Comparison of ENCODE assay signal across 9 cellular contexts in genomic region chr17:17280613-17281549, GRCh38.
DNase-seq lines count a peak whose midpoint lies in the region; ATAC-seq, FAIRE-seq and TF ChIP-seq lines count a peak whose summit lies in the region.
"Had no signal": no experiment of that assay in that cellular context is flagged by ENCODE, and none has a peak within 500 bp of the region (broad histone marks: within the 10 kb centered on the region; RNA-seq: fewer than 3 reads in every experiment).

COPS3 (minus strand) TSS chr17:17281246; CDS start chr17:17281186, 60 bp downstream.

- peaks cover 28% of the 10 kb centered on the region for H3K36me3 Mint-ChIP-seq in central memory CD8-positive, alpha-beta T cell (ENCODE audit: insufficient read depth)

- no peaks in the 10 kb centered on the region for H3K27me3 Mint-ChIP-seq in central memory CD8-positive, alpha-beta T cell

- FAIRE-seq in islet of Langerhans (lab: Jason Lieb, UNC): peak; percentile 95
- FAIRE-seq: colon had no signal

- peak within 1 kb of the TSS; percentile 92 for H3K4me3 Mint-ChIP-seq in central memory CD8-positive, alpha-beta T cell

- H3K4me1 Mint-ChIP-seq in central memory CD8-positive, alpha-beta T cell: peaks cover 26% of the 10 kb centered on the region

- H3K27ac Mint-ChIP-seq in central memory CD8-positive, alpha-beta T cell (ENCODE audit: low read depth): peak within 1 kb of the TSS; percentile 92

- ATAC-seq in GM19025 (IDR thresholded peaks at IDR 0.05; ENCODE audit: low read depth, unreplicated experiment) (peak; percentile 82), HG03342 (IDR thresholded peaks at IDR 0.05; ENCODE audit: unreplicated experiment) (peak; percentile 87)
- peak; percentile 95 for ATAC-seq in central memory CD8-positive, alpha-beta T cell (replicated peaks; ENCODE audit: extremely low read depth, poor library complexity, severe bottlenecking)

- H3K9me3 Mint-ChIP-seq in central memory CD8-positive, alpha-beta T cell: no peaks in the 10 kb centered on the region

- DNase-seq in AG09309 (ENCODE audit: low read depth): peak; percentile 89
- peak; percentile 92 to 98 for DNase-seq in NCI-H446 (lab: John Stamatoyannopoulos, UW)
- peak; percentile 91 for DNase-seq in activated CD4-positive, CD25-positive, alpha-beta regulatory T cell treated with anti-CD3 and anti-CD28 coated beads, Interleukin-2, amount 50 U/mL, for 16 hours (ENCODE audit: low read depth, low spot score)
- DNase-seq in central memory CD8-positive, alpha-beta T cell (ENCODE audit: low spot score in 2 of 2): peak; percentile 92 to 93
- peak; percentile 96 for DNase-seq in stimulated activated CD4-positive, alpha-beta T cell treated with anti-CD3 and anti-CD28 coated beads, Interleukin-12 subunit alpha, Interleukin-12 subunit beta, amount 100 ng/mL, for 4 hours

- H3K4me3 ChIP-seq in AG09309 (ENCODE audit: control insufficient read depth, low read depth, low read length): peak within 1 kb of the TSS; percentile 68

- TF ChIP-seq CTCF in AG09309 (IDR thresholded peaks at IDR 0.05; ENCODE audit: control insufficient read depth, insufficient read depth, low read depth, low read length, missing control alignments): no peak

Comparison
In these comparisons a context has a peak if more than half of its experiments do, and no peak if none do; other contexts are left out.
1. Peak in every context shown above with its lines: DNase-seq, ATAC-seq and H3K4me3 ChIP-seq.